Comparison of ENCODE assay signal across 24 cellular contexts in the genomic region with DNA sequence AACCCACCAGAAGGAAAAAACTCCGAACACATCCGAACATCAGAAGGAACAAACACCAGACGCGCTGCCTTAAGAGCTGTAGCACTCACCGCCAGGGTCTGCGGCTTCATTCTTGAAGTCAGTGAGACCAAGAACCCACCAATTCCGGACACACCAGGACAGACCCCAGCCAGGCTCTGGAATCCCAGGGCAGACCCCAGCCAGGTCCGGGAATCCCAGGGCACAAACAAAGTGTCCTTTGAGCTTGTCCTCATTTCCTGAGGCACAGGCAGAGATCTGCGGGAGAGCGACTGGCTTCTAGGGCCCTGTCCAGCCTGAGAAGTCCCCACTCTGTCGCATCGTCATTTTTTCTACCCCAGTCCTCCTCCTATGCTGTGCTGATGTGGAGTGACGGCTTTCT.
DNase-seq lines count a peak whose midpoint lies in the region; ATAC-seq, FAIRE-seq and TF ChIP-seq lines count a peak whose summit lies in the region.
"Had no signal": no experiment of that assay in that cellular context is flagged by ENCODE, and none has a peak within 500 bp of the region (broad histone marks: within the 10 kb centered on the region; RNA-seq: fewer than 3 reads in every experiment).

No MANE protein-coding gene starts in this region.

- H2BK20ac ChIP-seq in IMR-90 (ENCODE audit: low read depth, low read length) = no peak overlapping the region
- H2BK20ac ChIP-seq in H1 (ENCODE audit: low read length) = no peak overlapping the region

- in situ Hi-C loops in IMR-90 (cut with MboI; ENCODE audit: low sequenced_read_pairs) = no loop called here

- 0 out of 2 replicates have a peak overlapping the region, but pooled peaks have one; percentile 10 for H2AK5ac ChIP-seq in IMR-90 (ENCODE audit: low read depth, low read length)
- no peak overlapping the region for H2AK5ac ChIP-seq in H1 (ENCODE audit: low read depth, low read length)

- H2BK120ac ChIP-seq in IMR-90 (ENCODE audit: low read depth, low read length) = no peak overlapping the region
- H2BK120ac ChIP-seq in H1 (replicated peaks; ENCODE audit: low read depth, low read length) = no peak overlapping the region

- dilution Hi-C loops in IMR-90 (cut with HindIII; ENCODE audit: low sequenced_read_pairs, unreplicated experiment) = no loop called here

- TF ChIP-seq RAD21 in IMR-90 (IDR thresholded peaks at IDR 0.05; ENCODE audit: low read length) = no peak
- TF ChIP-seq RAD21 in H1 (IDR thresholded peaks at IDR 0.05 in 1 of 2, conservative IDR thresholded peaks at IDR 0.05 in 1 of 2; ENCODE audit: low read depth in 2 of 2, low read length in 2 of 2) = no peak

- H3K27me3 ChIP-seq in IMR-90 (ENCODE audit: control insufficient read depth, insufficient read depth, low read length) (no peaks in the 10 kb centered on the region), H1 (replicated peaks in 1 of 4; ENCODE audit: control insufficient read depth in 3 of 4, extremely low read depth in 1 of 4, insufficient read depth in 3 of 4, low read length in 3 of 4) (no peaks in the 10 kb centered on the region), spleen (replicated peaks in 1 of 7) (no peaks in the 10 kb centered on the region), sigmoid colon (no peaks in the 10 kb centered on the region)
- H3K27me3 ChIP-seq: BLaER1 had no signal

- H3K79me2 ChIP-seq in H1 (ENCODE audit: control insufficient read depth in 1 of 2, insufficient read depth in 2 of 2, low read length in 2 of 2) = no peaks in the 10 kb centered on the region

- no peaks in the 10 kb centered on the region for H3K36me3 Mint-ChIP-seq in nephron progenitor cell (ENCODE audit: low read depth)
- H3K36me3 Mint-ChIP-seq in activated naive CD4-positive, alpha-beta T cell treated with anti-CD3 and anti-CD28 coated beads, Interleukin-2, amount 50 U/mL, for 72 hours = peaks cover 0 to 5% of the 10 kb centered on the region in 2 donors
- H3K36me3 Mint-ChIP-seq: CD8-positive, alpha-beta memory T cell had no signal

- H3K56ac ChIP-seq in IMR-90 (ENCODE audit: extremely low read depth, insufficient read depth, low read length) (no peak overlapping the region), H1 (replicated peaks; ENCODE audit: insufficient read length, low read depth, low read length) (no peak overlapping the region)

- no peak overlapping the region for H4K5ac ChIP-seq in IMR-90 (ENCODE audit: low read depth, low read length)
- H4K5ac ChIP-seq in H1 (ENCODE audit: insufficient read length, low read depth, low read length) = no peak overlapping the region

- H2BK15ac ChIP-seq in IMR-90 (ENCODE audit: low read depth, low read length) = no peak overlapping the region
- H2BK15ac ChIP-seq in H1 (ENCODE audit: low read length) = no peak overlapping the region

- H3K4me3 Mint-ChIP-seq in nephron progenitor cell = no peak overlapping the region
- H3K4me3 Mint-ChIP-seq: B cell; CD4-positive, alpha-beta T cell; CD8-positive, alpha-beta memory T cell; H9 had no signal

- H3K9ac ChIP-seq in IMR-90 (ENCODE audit: low read depth, low read length) = no peak overlapping the region
- H3K9ac ChIP-seq in H1 (replicated peaks in 1 of 4; ENCODE audit: extremely low read depth in 1 of 4, low read depth in 3 of 4, low read length in 3 of 4) = no peak overlapping the region
- H3K9ac ChIP-seq: BLaER1, GM23248 had no signal

- H2AFZ ChIP-seq in IMR-90 (replicated peaks; ENCODE audit: low read length, poor library complexity) = no peak overlapping the region
- no peak overlapping the region for H2AFZ ChIP-seq in H1 (ENCODE audit: low read length)
- H2AFZ ChIP-seq: GM23248 had no signal

- H3K27me3 Mint-ChIP-seq in nephron progenitor cell (ENCODE audit: low read depth, poor library complexity) = peaks cover 4% of the 10 kb centered on the region
- H3K27me3 Mint-ChIP-seq: CD4-positive, alpha-beta T cell; CD8-positive, alpha-beta memory T cell had no signal

- peaks cover 2% of the 10 kb centered on the region; the same call in 1 of the 2 replicates for H3K9me3 ChIP-seq in IMR-90 (ENCODE audit: control insufficient read depth, insufficient read depth, low read length)
- H3K9me3 ChIP-seq in H1 (ENCODE audit: insufficient read depth in 2 of 2, low read depth in 1 of 2, low read length in 1 of 2) = 0 out of 4 replicates have a peak, but pooled peaks cover 0 to 8% of the 10 kb centered on the region in 2 experiments
- peaks cover 0 to 19% (median 5%) of the 10 kb centered on the region in 8 donors for H3K9me3 ChIP-seq in spleen
- H3K9me3 ChIP-seq in sigmoid colon = peaks cover 0 to 3% (median 0%) of the 10 kb centered on the region in 4 donors
- H3K9me3 ChIP-seq: BLaER1 had no signal

- H3K4me1 ChIP-seq in IMR-90 (ENCODE audit: control insufficient read depth, insufficient read depth, low read length) = no peaks in the 10 kb centered on the region
- no peaks in the 10 kb centered on the region for H3K4me1 ChIP-seq in H1 (replicated peaks in 1 of 4; ENCODE audit: control insufficient read depth in 3 of 4, insufficient read depth in 4 of 4, low read length in 3 of 4)
- no peaks in the 10 kb centered on the region for H3K4me1 ChIP-seq in spleen
- H3K4me1 ChIP-seq in sigmoid colon = no peaks in the 10 kb centered on the region
- H3K4me1 ChIP-seq: BLaER1 had no signal

- TF ChIP-seq POLR2A in IMR-90 (IDR thresholded peaks at IDR 0.05; ENCODE audit: low read depth, low read length) (no peak), H1 (IDR thresholded peaks at IDR 0.05; ENCODE audit: control extremely low read depth in 1 of 2, low read depth in 2 of 2, low read length in 2 of 2) (no peak), spleen (IDR thresholded peaks at IDR 0.05) (no peak), sigmoid colon (IDR thresholded peaks at IDR 0.05) (no peak)

- no peaks in the 10 kb centered on the region for H3K9me1 ChIP-seq in IMR-90 (ENCODE audit: insufficient read depth, low read length)

- H3K4me2 ChIP-seq in IMR-90 (ENCODE audit: low read depth, low read length) (no peak overlapping the region), H1 (ENCODE audit: insufficient read depth in 1 of 2, low read depth in 2 of 2, low read length in 2 of 2) (no peak overlapping the region)
- H3K4me2 ChIP-seq: BLaER1 had no signal

- no peak overlapping the region for H4K8ac ChIP-seq in IMR-90 (ENCODE audit: low read depth in 2 of 2, low read length in 2 of 2)
- H4K8ac ChIP-seq in H1 (ENCODE audit: extremely low read depth, insufficient read depth, low read length) = 0 out of 2 replicates have a peak overlapping the region, but pooled peaks have one; percentile 46

- no peak for FAIRE-seq in H1 (lab: Jason Lieb, UNC)
- FAIRE-seq: A204.1, D721Med, GM12878, GM18507 had no signal

- CTCF ChIA-PET in IMR-90 (lab: Yijun Ruan, JAX) (no interaction called here), H1 (lab: Charles Lee; ENCODE audit: partially characterized antibody) (interaction anchor here (1.2 to 1.5 kb wide), 3 partner anchors 15 to 22 kb away, joined by 3 to 8 read pairs (median 4); no protein-coding TSS in a partner anchor)

- H3K27ac Mint-ChIP-seq in nephron progenitor cell = peak overlapping the region; percentile 68
- H3K27ac Mint-ChIP-seq in activated naive CD4-positive, alpha-beta T cell treated with anti-CD3 and anti-CD28 coated beads, Interleukin-2, amount 50 U/mL, for 72 hours = no peak overlapping the region
- H3K27ac Mint-ChIP-seq: B cell; CD4-positive, alpha-beta T cell; CD8-positive, alpha-beta memory T cell had no signal

- H4K20me1 ChIP-seq in IMR-90 (ENCODE audit: insufficient read depth, low read length) (no peaks in the 10 kb centered on the region), H1 (replicated peaks in 1 of 2; ENCODE audit: control insufficient read depth in 1 of 2, insufficient read depth in 2 of 2, low read length in 2 of 2) (no peaks in the 10 kb centered on the region)
- H4K20me1 ChIP-seq: BLaER1 had no signal

- H3K9me3 Mint-ChIP-seq in nephron progenitor cell = peaks cover 6% of the 10 kb centered on the region
- peaks cover 0 to 5% of the 10 kb centered on the region in 2 donors for H3K9me3 Mint-ChIP-seq in activated naive CD4-positive, alpha-beta T cell treated with anti-CD3 and anti-CD28 coated beads, Interleukin-2, amount 50 U/mL, for 72 hours

- no peaks in the 10 kb centered on the region for H3K23me2 ChIP-seq in H1 (ENCODE audit: low read depth, low read length)

- POLR2A ChIA-PET in IMR-90 (lab: Charles Lee; ENCODE audit: unreplicated experiment) = no interaction called here
- POLR2A ChIA-PET in H1 (lab: Charles Lee; ENCODE audit: partially characterized antibody) = no interaction called here

- no peak overlapping the region for H2BK12ac ChIP-seq in H1 (ENCODE audit: low read depth, low read length)

- no peak overlapping the region for H3K14ac ChIP-seq in IMR-90 (replicated peaks; ENCODE audit: low read depth, low read length)
- no peak overlapping the region for H3K14ac ChIP-seq in H1 (ENCODE audit: insufficient read length)

- H3K79me1 ChIP-seq in IMR-90 (ENCODE audit: low read depth in 1 of 2, low read length in 2 of 2) (no peaks in the 10 kb centered on the region), H1 (ENCODE audit: low read depth, low read length) (no peaks in the 10 kb centered on the region)

- H3K4me1 Mint-ChIP-seq in nephron progenitor cell = no peaks in the 10 kb centered on the region
- H3K4me1 Mint-ChIP-seq: B cell; CD8-positive, alpha-beta memory T cell had no signal

- no peak overlapping the region for H3K18ac ChIP-seq in IMR-90 (ENCODE audit: low read depth, low read length)
- no peak overlapping the region for H3K18ac ChIP-seq in H1 (ENCODE audit: extremely low read depth, low read length)

- BruUV-seq in IMR-90 (replicated peaks; lab: Mats Ljungman, UMichigan) = no TSS peak

- H2BK5ac ChIP-seq in IMR-90 (ENCODE audit: low read depth, low read length, poor library complexity, severe bottlenecking) = no peak overlapping the region
- no peak overlapping the region for H2BK5ac ChIP-seq in H1 (ENCODE audit: low read depth, low read length)

- no peaks in the 10 kb centered on the region for H3K36me3 ChIP-seq in IMR-90 (ENCODE audit: control insufficient read depth, insufficient read depth, low read length)
- H3K36me3 ChIP-seq in H1 (ENCODE audit: control insufficient read depth in 2 of 4, insufficient read depth in 4 of 4, low read length in 3 of 4) = no peaks in the 10 kb centered on the region
- H3K36me3 ChIP-seq in spleen = no peaks in the 10 kb centered on the region
- H3K36me3 ChIP-seq in sigmoid colon = no peaks in the 10 kb centered on the region
- H3K36me3 ChIP-seq: BLaER1 had no signal

- TF ChIP-seq CTCF in IMR-90 (conservative IDR thresholded peaks at IDR 0.05; ENCODE audit: low read depth, low read length) (no peak), H1 (IDR thresholded peaks at IDR 0.05; ENCODE audit: control extremely low read depth in 1 of 3, insufficient read depth in 1 of 3, low read depth in 1 of 3, low read length in 3 of 3) (no peak), nephron progenitor cell (IDR thresholded peaks at IDR 0.05) (no peak), spleen (IDR thresholded peaks at IDR 0.05 in 8 of 11, conservative IDR thresholded peaks at IDR 0.05 in 3 of 11) (no peak), sigmoid colon (IDR thresholded peaks at IDR 0.05) (no peak)

- WGBS in IMR-90 (ENCODE audit: extremely low coverage in 2 of 2, insufficient read length in 1 of 2), 2 experiments = 80% methylated on average over 1 of the region's 13 CpGs; no CpG with 5 or more reads in 1 of the 2 experiments
- WGBS in H1 (ENCODE audit: extremely low coverage in 1 of 2, insufficient coverage in 1 of 2, insufficient read length in 1 of 2, insufficient replicate concordance in 2 of 2, low coverage in 1 of 2, low lambda C conversion rate in 2 of 2, missing lambda C conversion rate in 1 of 2), 2 experiments = 98% methylated on average over 11 of the region's 13 CpGs; no CpG with 5 or more reads in 1 of the 2 experiments
- 93 to 98% (median 96%) methylated on average over 12 to 13 of the region's 13 CpGs for WGBS in spleen, 5 donors
- 96% methylated on average over 13 of the region's 13 CpGs for WGBS in sigmoid colon, 2 donors

- H3K4me3 ChIP-seq in IMR-90 (ENCODE audit: insufficient read depth, low read depth, low read length) = no peak overlapping the region
- H3K4me3 ChIP-seq in H1 (ENCODE audit: extremely low read depth in 1 of 4, insufficient read depth in 2 of 4, low read depth in 3 of 4, low read length in 4 of 4) = no peak overlapping the region
- H3K4me3 ChIP-seq in spleen = no peak overlapping the region
- no peak overlapping the region for H3K4me3 ChIP-seq in sigmoid colon
- H3K4me3 ChIP-seq: BLaER1, GM12878, GM23248 had no signal

- DNase-seq in IMR-90 (no peak), H1 (ENCODE audit: low read depth in 1 of 2, low spot score in 2 of 2) (no peak), nephron progenitor cell (no peak), spleen (peak; percentile 52), sigmoid colon (no peak), GM19238 (ENCODE audit: insufficient read length, low spot score) (no peak)
- no peak for DNase-seq in activated naive CD4-positive, alpha-beta T cell treated with anti-CD3 and anti-CD28 coated beads, Interleukin-2, amount 50 U/mL, for 72 hours (ENCODE audit: low spot score in 2 of 2)
- DNase-seq: CD4-positive, alpha-beta T cell; CD8-positive, alpha-beta memory T cell; DMS 273 treated with DMSO at 0.1 percent for 48 hours; DMS79; EL; GDM1; GM23248; H9 had no signal

- H4K91ac ChIP-seq in IMR-90 (ENCODE audit: insufficient read depth, low read depth, low read length) (no peak overlapping the region), H1 (replicated peaks; ENCODE audit: insufficient read length, low read length) (peak overlapping the region; percentile 27)

- H3K4ac ChIP-seq in IMR-90 (ENCODE audit: low read depth, low read length) (no peak overlapping the region), H1 (replicated peaks; ENCODE audit: insufficient read length, low read depth, low read length) (no peak overlapping the region)

- H2AK9ac ChIP-seq in IMR-90 (replicated peaks; ENCODE audit: low read depth, low read length, poor library complexity) = no peak overlapping the region

- intact Hi-C loops in IMR-90 (cut with micrococcal nuclease) = loop anchor here (5.0 kb wide), 1 partner anchor 92 kb away; no protein-coding TSS in a partner anchor
- intact Hi-C loops in spleen (cut with DNase I; ENCODE audit: low total_unique reads) = no loop called here
- intact Hi-C loops in sigmoid colon (cut with DNase I) = no loop called here

- no peak overlapping the region for H3K23ac ChIP-seq in IMR-90 (ENCODE audit: low read depth, low read length)
- no peak overlapping the region for H3K23ac ChIP-seq in H1 (ENCODE audit: insufficient read length)

- H3K27ac ChIP-seq in IMR-90 (ENCODE audit: insufficient read depth, low read length) (no peak overlapping the region), H1 (ENCODE audit: low read depth, low read length) (no peak overlapping the region), spleen (no peak overlapping the region), sigmoid colon (no peak overlapping the region)
- H3K27ac ChIP-seq: 22Rv1, BLaER1, C4-2B, GM23248 had no signal

- no peak for ATAC-seq in IMR-90 (ENCODE audit: low read depth)
- ATAC-seq in activated naive CD4-positive, alpha-beta T cell treated with anti-CD3 and anti-CD28 coated beads, Interleukin-2, amount 50 U/mL, for 72 hours = no peak
- ATAC-seq: GM12878, HCT116 had no signal

- TF ChIP-seq EP300 in H1 (IDR thresholded peaks at IDR 0.05; ENCODE audit: borderline replicate concordance in 1 of 2, low read depth in 2 of 2, low read length in 2 of 2) (no peak), sigmoid colon (IDR thresholded peaks at IDR 0.05) (no peak)
